Comparison of ENCODE assay signal across 8 cellular contexts in genomic region chr1:232630047-232630893, GRCh38. TPM values are rescaled to one million over a fixed set of nuclear protein-coding genes. Genes with fewer than 3 reads are reported as not detected.
A peak's percentile ranks its signal among the peaks of the same experiment; 100 is the strongest.
DNase-seq lines count a peak whose midpoint lies in the region; ATAC-seq lines count a peak whose summit lies in the region.

Gene SIPA1L2 (minus strand): TSS chr1:232630133. CDS start chr1:232515339, 114,794 bp downstream.

- peak within 1 kb of the TSS; percentile 85 to 99 (median 93) for H3K4me2 ChIP-seq in BLaER1 treated with 17β-estradiol and CSF1 and Interleukin-3, amounts not matched to agents 10 nM and 100 nM
- peak within 1 kb of the TSS; percentile 89 for H3K4me2 ChIP-seq in mesenchymal stem cell (ENCODE audit: low read length, poor library complexity, severe bottlenecking)

- no peaks in the 10 kb centered on the region for H3K9me3 Mint-ChIP-seq in effector memory CD8-positive, alpha-beta T cell

- no peaks in the 10 kb centered on the region for H3K36me3 ChIP-seq in BLaER1 treated with 17β-estradiol and CSF1 and Interleukin-3, amounts not matched to agents 10 nM and 100 nM
- peaks cover 0 to 3% of the 10 kb centered on the region in 2 experiments for H3K36me3 ChIP-seq in mesenchymal stem cell (ENCODE audit: control insufficient read depth in 1 of 2, insufficient read depth in 2 of 2, low read depth in 1 of 2, low read length in 2 of 2)

- H2AK5ac ChIP-seq in mesenchymal stem cell (ENCODE audit: low read length, severe bottlenecking) = no peak within 1 kb of the TSS

- H3K27ac ChIP-seq in BLaER1 treated with 17β-estradiol and CSF1 and Interleukin-3, amounts not matched to agents 10 nM and 100 nM = peak within 1 kb of the TSS; percentile 51 to 78 (median 65); a peak in 21 of 22 replicates
- peak within 1 kb of the TSS; percentile 90 for H3K27ac ChIP-seq in mesenchymal stem cell (ENCODE audit: low read length, poor library complexity, severe bottlenecking)

- H3K4me3 ChIP-seq in BLaER1 treated with 17β-estradiol and CSF1 and Interleukin-3, amounts not matched to agents 10 nM and 100 nM = peak within 1 kb of the TSS; percentile 76 to 90 (median 84)
- H3K4me3 ChIP-seq in mesenchymal stem cell (ENCODE audit: insufficient read depth in 1 of 2, low read depth in 1 of 2, low read length in 2 of 2) = peak within 1 kb of the TSS; percentile 75 to 92

- DNase-seq in NCI-H748 (lab: John Stamatoyannopoulos, UW; ENCODE audit: unreplicated experiment) (peak; percentile 92), mesenchymal stem cell (peak; percentile 90)
- DNase-seq in activated CD8-positive, alpha-beta memory T cell treated with anti-CD3 and anti-CD28 coated beads for 24 hours = peak; percentile 95
- peak; percentile 82 to 86 (median 83) for DNase-seq in effector memory CD8-positive, alpha-beta T cell
- DNase-seq in stimulated activated CD8-positive, alpha-beta memory T cell treated with anti-CD3 and anti-CD28 coated beads, Interleukin-12 subunit alpha, Interleukin-12 subunit beta, amount 100 ng/mL, for 1 hour (ENCODE audit: low read depth) = peak; percentile 68

- peaks cover 14 to 15% of the 10 kb centered on the region in 2 donors for H3K27me3 Mint-ChIP-seq in effector memory CD8-positive, alpha-beta T cell

- H2AFZ ChIP-seq in mesenchymal stem cell (ENCODE audit: low read depth, low read length) = peak within 1 kb of the TSS; percentile 86

- peaks cover 0 to 44% (median 12%) of the 10 kb centered on the region in 11 experiments; a peak in 12 of 22 replicates for H4K20me1 ChIP-seq in BLaER1 treated with 17β-estradiol and CSF1 and Interleukin-3, amounts not matched to agents 10 nM and 100 nM

- no peaks in the 10 kb centered on the region for H3K9me3 ChIP-seq in BLaER1 treated with 17β-estradiol and CSF1 and Interleukin-3, amounts not matched to agents 10 nM and 100 nM (replicated peaks in 1 of 11)
- no peaks in the 10 kb centered on the region for H3K9me3 ChIP-seq in mesenchymal stem cell (ENCODE audit: control insufficient read depth, low read length)

- WGBS in mesenchymal stem cell = under 1% methylated on average over 78 of the region's 98 CpGs

- peaks cover 18 to 26% of the 10 kb centered on the region in 2 donors for H3K4me1 Mint-ChIP-seq in effector memory CD8-positive, alpha-beta T cell (ENCODE audit: low read depth in 2 of 2)

- peak within 1 kb of the TSS; percentile 95 for H4K8ac ChIP-seq in mesenchymal stem cell (ENCODE audit: low read length)

- H2BK5ac ChIP-seq in mesenchymal stem cell (ENCODE audit: low read depth, low read length, poor library complexity, severe bottlenecking) = peak within 1 kb of the TSS; percentile 77

- H3K79me1 ChIP-seq in mesenchymal stem cell (replicated peaks; ENCODE audit: low read length, poor library complexity, severe bottlenecking) = peaks cover 2% of the 10 kb centered on the region

- peak within 1 kb of the TSS in 1 of 2 experiments; percentile 89 for H3K23ac ChIP-seq in mesenchymal stem cell (ENCODE audit: low read length in 2 of 2)

- H3K27me3 ChIP-seq in BLaER1 treated with 17β-estradiol and CSF1 and Interleukin-3, amounts not matched to agents 10 nM and 100 nM = peaks cover 0 to 32% (median 23%) of the 10 kb centered on the region in 11 experiments; a peak in 19 of 22 replicates
- H3K27me3 ChIP-seq in mesenchymal stem cell (ENCODE audit: control insufficient read depth in 1 of 2, insufficient read depth in 1 of 2, low read length in 2 of 2) = peaks cover 0 to 25% of the 10 kb centered on the region in 2 experiments

- H4K91ac ChIP-seq in mesenchymal stem cell (ENCODE audit: low read length) = peak within 1 kb of the TSS; percentile 91

- peak within 1 kb of the TSS; percentile 88 to 94 for H3K18ac ChIP-seq in mesenchymal stem cell (ENCODE audit: low read depth in 1 of 2, low read length in 2 of 2)

- peak within 1 kb of the TSS in 1 of 2 experiments; percentile 78 for H3K4ac ChIP-seq in mesenchymal stem cell (ENCODE audit: low read depth in 1 of 2, low read length in 2 of 2)

- H3K4me1 ChIP-seq in BLaER1 treated with 17β-estradiol and CSF1 and Interleukin-3, amounts not matched to agents 10 nM and 100 nM = peaks cover 23 to 58% (median 31%) of the 10 kb centered on the region in 10 experiments
- peaks cover under 1% of the 10 kb centered on the region for H3K4me1 ChIP-seq in mesenchymal stem cell (ENCODE audit: control insufficient read depth, insufficient read depth, low read depth, low read length)

- ATAC-seq in GM19397 (IDR thresholded peaks at IDR 0.05; ENCODE audit: unreplicated experiment) (peak; percentile 99), HG03558 (IDR thresholded peaks at IDR 0.05; ENCODE audit: extremely low read depth, unreplicated experiment) (peak; percentile 98)
- ATAC-seq in effector memory CD8-positive, alpha-beta T cell (replicated peaks) = peak; percentile 89

- H3K4me3 Mint-ChIP-seq in effector memory CD8-positive, alpha-beta T cell = peak within 1 kb of the TSS; percentile 82 to 85

- H2BK120ac ChIP-seq in mesenchymal stem cell (ENCODE audit: low read depth, low read length) = peak within 1 kb of the TSS; percentile 66

- H3K36me3 Mint-ChIP-seq in effector memory CD8-positive, alpha-beta T cell (ENCODE audit: insufficient read depth) = peaks cover 4% of the 10 kb centered on the region

- H3K14ac ChIP-seq in mesenchymal stem cell (ENCODE audit: low read length in 2 of 2) = peak within 1 kb of the TSS in 1 of 2 experiments; percentile 53

- H3K9ac ChIP-seq in BLaER1 treated with 17β-estradiol and CSF1 and Interleukin-3, amounts not matched to agents 10 nM and 100 nM = peak within 1 kb of the TSS; percentile 68 to 86 (median 79)
- H3K9ac ChIP-seq in mesenchymal stem cell (ENCODE audit: low read length) = peak within 1 kb of the TSS; percentile 71

- peak within 1 kb of the TSS; percentile 49 to 84 for H3K27ac Mint-ChIP-seq in effector memory CD8-positive, alpha-beta T cell

- H2BK12ac ChIP-seq in mesenchymal stem cell (ENCODE audit: low read length in 2 of 2) = peak within 1 kb of the TSS; percentile 56 to 94

- H2BK15ac ChIP-seq in mesenchymal stem cell (ENCODE audit: low read depth, poor library complexity, severe bottlenecking) = peak within 1 kb of the TSS; percentile 98

RNA-seq across cellular contexts. Expression of gene SIPA1L2, which starts in this region (rescaled TPM):
- polyA plus RNA-seq in mesenchymal stem cell (2013, experiment 1 of 2) = 10.2 TPM
- polyA plus RNA-seq in mesenchymal stem cell (2013, experiment 2 of 2) = 9.6 TPM

Comparison
In these comparisons a context has a peak if more than half of its experiments do, and no peak if none do; other contexts are left out.
1. Peak in every context shown above with its lines: DNase-seq, ATAC-seq, H3K4me3 ChIP-seq and H3K27ac ChIP-seq.